ENCODE assay signal across 16 cellular contexts in the genomic region with DNA sequence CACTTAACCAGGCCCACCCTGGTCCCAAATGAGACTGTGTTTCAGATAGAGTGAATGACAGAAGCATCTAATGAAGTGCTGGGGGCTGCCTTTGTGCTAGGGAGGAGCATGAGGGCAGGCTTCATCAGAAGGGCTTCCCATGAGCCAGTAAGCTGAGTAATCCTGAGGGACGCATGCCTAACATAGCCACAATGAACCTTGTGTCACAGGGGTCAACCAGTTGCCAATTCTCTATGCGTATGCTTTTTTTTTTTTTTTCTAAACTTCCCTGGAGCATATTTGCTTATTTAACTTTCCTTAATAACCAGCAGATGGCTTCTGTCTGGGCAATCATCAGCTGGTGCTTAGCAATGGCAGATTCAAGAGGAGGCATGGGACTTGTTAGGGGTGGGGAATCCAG. TPM values are rescaled to one million over a fixed set of nuclear protein-coding genes. Genes with fewer than 3 reads are reported as not detected.
DNase-seq lines count a peak whose midpoint lies in the region; TF ChIP-seq lines count a peak whose summit lies in the region.
"Had no signal": no experiment of that assay in that cellular context is flagged by ENCODE, and none has a peak within 500 bp of the region (broad histone marks: within the 10 kb centered on the region; RNA-seq: fewer than 3 reads in every experiment).

No MANE protein-coding gene starts in this region.

- H3K27ac ChIP-seq in mesenchymal stem cell (ENCODE audit: low read length, poor library complexity, severe bottlenecking): no peak overlapping the region
- H3K27ac ChIP-seq: SJCRH30 had no signal

- no peak overlapping the region for H4K8ac ChIP-seq in mesenchymal stem cell (ENCODE audit: low read length)

- no peak overlapping the region for H2AK5ac ChIP-seq in mesenchymal stem cell (ENCODE audit: low read length, severe bottlenecking)

- no peak overlapping the region for H3K14ac ChIP-seq in mesenchymal stem cell (ENCODE audit: low read length in 2 of 2)

- H3K4me1 ChIP-seq in mesenchymal stem cell (ENCODE audit: control insufficient read depth, insufficient read depth, low read depth, low read length): no peaks in the 10 kb centered on the region

- no peak overlapping the region for H3K23ac ChIP-seq in mesenchymal stem cell (ENCODE audit: low read length in 2 of 2)

- DNase-seq in ELR (ENCODE audit: low read depth): peak; percentile 21
- DNase-seq in NCI-H146 treated with DMSO at 0.1 percent for 48 hours (lab: John Stamatoyannopoulos, UW; ENCODE audit: unreplicated experiment): peak; percentile 39
- peak; percentile 79 for DNase-seq in fibroblast of gingiva (ENCODE audit: low read depth)
- peak; percentile 6 for DNase-seq in mesenchymal stem cell
- DNase-seq in NCI-H526 (lab: John Stamatoyannopoulos, UW): no peak
- DNase-seq in NCI-H82 treated with DMSO at 0.1 percent for 48 hours (lab: John Stamatoyannopoulos, UW; ENCODE audit: unreplicated experiment): no peak
- no peak for DNase-seq in lower leg skin (ENCODE audit: low spot score in 2 of 2)
- DNase-seq in posterior vena cava (ENCODE audit: low spot score): no peak
- DNase-seq: CD4-positive, alpha-beta T cell; KG1; NCI-H1092 treated with DMSO at 0.1 percent for 48 hours; NCI-H187 treated with DMSO at 0.1 percent for 48 hours; NCI-H510A; OCI-M1; RPMI8226 had no signal

- no peak overlapping the region for H3K18ac ChIP-seq in mesenchymal stem cell (ENCODE audit: low read depth in 1 of 2, low read length in 2 of 2)

- H2BK5ac ChIP-seq in mesenchymal stem cell (ENCODE audit: low read depth, low read length, poor library complexity, severe bottlenecking): no peak overlapping the region

- no peak overlapping the region for H4K91ac ChIP-seq in mesenchymal stem cell (ENCODE audit: low read length)

- no peak for TF ChIP-seq POLR2A in lower leg skin (IDR thresholded peaks at IDR 0.05)

- intact Hi-C loops in lower leg skin (cut with DNase I; ENCODE audit: low total_unique reads): loop anchor here (10.0 kb wide), 1 partner anchor 57 kb away; no protein-coding TSS in a partner anchor
- intact Hi-C loops in posterior vena cava (cut with DNase I): no loop called here

- H2AFZ ChIP-seq in mesenchymal stem cell (ENCODE audit: low read depth, low read length): no peak overlapping the region

- WGBS in mesenchymal stem cell: 59% methylated on average over 2 of the region's 2 CpGs
- 67 to 79% methylated on average over 2 of the region's 2 CpGs for WGBS in lower leg skin, 2 donors

- H3K9me3 ChIP-seq in mesenchymal stem cell (ENCODE audit: control insufficient read depth, low read length): no peaks in the 10 kb centered on the region
- H3K9me3 ChIP-seq: SJCRH30 had no signal

- peaks cover 0 to 10% of the 10 kb centered on the region in 2 experiments for H3K27me3 ChIP-seq in mesenchymal stem cell (ENCODE audit: control insufficient read depth in 1 of 2, insufficient read depth in 1 of 2, low read length in 2 of 2)
- H3K27me3 ChIP-seq: SJCRH30 had no signal

- H2BK12ac ChIP-seq in mesenchymal stem cell (ENCODE audit: low read length in 2 of 2): no peak overlapping the region

- TF ChIP-seq CTCF in lower leg skin (IDR thresholded peaks at IDR 0.05): no peak

- no peak overlapping the region for H3K4me2 ChIP-seq in mesenchymal stem cell (ENCODE audit: low read length, poor library complexity, severe bottlenecking)

- no peaks in the 10 kb centered on the region for H3K79me1 ChIP-seq in mesenchymal stem cell (replicated peaks; ENCODE audit: low read length, poor library complexity, severe bottlenecking)

- no peak overlapping the region for H3K4ac ChIP-seq in mesenchymal stem cell (ENCODE audit: low read depth in 1 of 2, low read length in 2 of 2)

- H3K36me3 ChIP-seq in mesenchymal stem cell (ENCODE audit: control insufficient read depth in 1 of 2, insufficient read depth in 2 of 2, low read depth in 1 of 2, low read length in 2 of 2): no peaks in the 10 kb centered on the region
- H3K36me3 ChIP-seq: SJCRH30 had no signal

- H2BK120ac ChIP-seq in mesenchymal stem cell (ENCODE audit: low read depth, low read length): no peak overlapping the region

- H3K4me3 ChIP-seq in mesenchymal stem cell (ENCODE audit: insufficient read depth in 1 of 2, low read depth in 1 of 2, low read length in 2 of 2): no peak overlapping the region
- H3K4me3 ChIP-seq in lower leg skin (ENCODE audit: low read depth, poor library complexity, severe bottlenecking): no peak overlapping the region
- H3K4me3 ChIP-seq: SJCRH30 had no signal

- no peak overlapping the region for H3K9ac ChIP-seq in mesenchymal stem cell (ENCODE audit: low read length)

- H2BK15ac ChIP-seq in mesenchymal stem cell (ENCODE audit: low read depth, poor library complexity, severe bottlenecking): no peak overlapping the region

RNA-seq across cellular contexts. Expression of a gene that starts 25.5 kb away (rescaled TPM):
- 0.01 TPM for polyA plus RNA-seq in mesenchymal stem cell (2013, experiment 1 of 2)
- 0.01 TPM for polyA plus RNA-seq in mesenchymal stem cell (2013, experiment 2 of 2)
- total RNA-seq in lower leg skin: 10 to 100 TPM in 2 of 4 donors, 1 to 10 TPM in 2; 4.0 to 21.8 (median 7.9) TPM
- total RNA-seq in posterior vena cava: not detected

Comparison
In these comparisons a context has a peak if more than half of its experiments do, and no peak if none do; other contexts are left out.
1. DNase-seq: peak in ELR (single experiment), NCI-H146 treated with DMSO at 0.1 percent for 48 hours (single experiment), fibroblast of gingiva (single experiment) and mesenchymal stem cell (single experiment); none in NCI-H526 (0 of 2), NCI-H82 treated with DMSO at 0.1 percent for 48 hours (single experiment), lower leg skin (0 of 2) and posterior vena cava (single experiment).
2. RNA of a gene that starts 25.5 kb away (total RNA-seq): 4.0 to 21.8 TPM in lower leg skin; not detected in posterior vena cava; every median in the first group is over 4 times any median in the second.